ENCODE assay signal across 10 cellular contexts in genomic region chr7:111042842-111043241, GRCh38. TPM values are rescaled to one million over a fixed set of nuclear protein-coding genes. Genes with fewer than 3 reads are reported as not detected.
"Had no signal": no experiment of that assay in that cellular context is flagged by ENCODE, and none has a peak within 500 bp of the region (broad histone marks: within the 10 kb centered on the region; RNA-seq: fewer than 3 reads in every experiment).

No MANE protein-coding gene starts in this region.

- H3K9ac ChIP-seq: GM23248, KMS-11 had no signal

- H3K27ac Mint-ChIP-seq: HFFc6 had no signal

- H3K4me2 ChIP-seq: KMS-11 had no signal

- DNase-seq: GM23248, GOT3, H7, HFFc6, KBM-7 had no signal

- H3K4me3 Mint-ChIP-seq: HFFc6 had no signal

- H3K36me3 ChIP-seq: HAP-1 had no signal

- H3K27ac ChIP-seq: GM23248, KMS-11 had no signal

- ATAC-seq: HCT116 had no signal

- H3K4me3 ChIP-seq: GM23248, HAP-1 had no signal

- H3K9me3 ChIP-seq: HAP-1 had no signal

- H2AFZ ChIP-seq: GM23248 had no signal

- H3K9me3 Mint-ChIP-seq: HFFc6 had no signal

- FAIRE-seq: HTR-8/SVneo had no signal

RNA-seq across cellular contexts. Expression of gene LRRN3, which starts 48.1 kb away (rescaled TPM):
- total RNA-seq: HT-29 had no signal
